ENCODE assay signal across 8 cellular contexts in genomic region chr11:75388386-75389275, GRCh38. TPM values are rescaled to one million over a fixed set of nuclear protein-coding genes. Genes with fewer than 3 reads are reported as not detected.
DNase-seq lines count a peak whose midpoint lies in the region; ATAC-seq lines count a peak whose summit lies in the region.

No MANE protein-coding gene starts in this region.

- H3K9ac ChIP-seq in mesenchymal stem cell (ENCODE audit: low read length): peak overlapping the region; percentile 46

- no peak overlapping the region for H2BK120ac ChIP-seq in mesenchymal stem cell (ENCODE audit: low read depth, low read length)

- no peaks in the 10 kb centered on the region for H3K36me3 ChIP-seq in mesenchymal stem cell (ENCODE audit: control insufficient read depth in 1 of 2, insufficient read depth in 2 of 2, low read depth in 1 of 2, low read length in 2 of 2)

- peak overlapping the region in 1 of 2 experiments; percentile 93 for H2BK12ac ChIP-seq in mesenchymal stem cell (ENCODE audit: low read length in 2 of 2)

- peak overlapping the region; percentile 55 for H4K8ac ChIP-seq in mesenchymal stem cell (ENCODE audit: low read length)

- peaks cover 15% of the 10 kb centered on the region for H3K4me1 ChIP-seq in mesenchymal stem cell (ENCODE audit: control insufficient read depth, insufficient read depth, low read depth, low read length)

- H3K4ac ChIP-seq in mesenchymal stem cell (ENCODE audit: low read depth in 1 of 2, low read length in 2 of 2): peak overlapping the region in 1 of 2 experiments; percentile 32

- H2AK5ac ChIP-seq in mesenchymal stem cell (ENCODE audit: low read length, severe bottlenecking): peak overlapping the region; percentile 24

- peak overlapping the region; percentile 37 to 84 for H3K18ac ChIP-seq in mesenchymal stem cell (ENCODE audit: low read depth in 1 of 2, low read length in 2 of 2)

- H3K9me3 ChIP-seq in mesenchymal stem cell (ENCODE audit: control insufficient read depth, low read length): no peaks in the 10 kb centered on the region

- H2AFZ ChIP-seq in mesenchymal stem cell (ENCODE audit: low read depth, low read length): no peak overlapping the region

- no peak overlapping the region for H2BK5ac ChIP-seq in mesenchymal stem cell (ENCODE audit: low read depth, low read length, poor library complexity, severe bottlenecking)

- H3K4me3 ChIP-seq in mesenchymal stem cell (ENCODE audit: insufficient read depth in 1 of 2, low read depth in 1 of 2, low read length in 2 of 2): no peak overlapping the region

- no peak overlapping the region for H2BK15ac ChIP-seq in mesenchymal stem cell (ENCODE audit: low read depth, poor library complexity, severe bottlenecking)

- H3K14ac ChIP-seq in mesenchymal stem cell (ENCODE audit: low read length in 2 of 2): peak overlapping the region in 1 of 2 experiments; percentile 61

- peak; percentile 45 for DNase-seq in DMS 273 treated with DMSO at 0.1 percent for 48 hours (lab: John Stamatoyannopoulos, UW)
- peak; percentile 87 for DNase-seq in NCI-H748 treated with DMSO at 0.1 percent for 48 hours (lab: John Stamatoyannopoulos, UW)
- peak; percentile 34 to 73 for DNase-seq in activated CD4-positive, alpha-beta T cell treated with anti-CD3 and anti-CD28 coated beads, Interleukin-2, amount 50 U/mL, for 24 hours (ENCODE audit: low read depth in 1 of 2, low spot score in 1 of 2)
- DNase-seq in effector CD4-positive, alpha-beta T cell: peak; percentile 52
- DNase-seq in mesenchymal stem cell: peak; percentile 82
- peak; percentile 27 to 45 for DNase-seq in stimulated activated CD8-positive, alpha-beta memory T cell treated with anti-CD3 and anti-CD28 coated beads, Interleukin-2, amount 100 ng/mL, for 1 hour (ENCODE audit: low read depth in 2 of 2)

- H3K23ac ChIP-seq in mesenchymal stem cell (ENCODE audit: low read length in 2 of 2): no peak overlapping the region

- H4K91ac ChIP-seq in mesenchymal stem cell (ENCODE audit: low read length): no peak overlapping the region

- H3K27ac ChIP-seq in mesenchymal stem cell (ENCODE audit: low read length, poor library complexity, severe bottlenecking): peak overlapping the region; percentile 4

- no peaks in the 10 kb centered on the region for H3K27me3 ChIP-seq in mesenchymal stem cell (ENCODE audit: control insufficient read depth in 1 of 2, insufficient read depth in 1 of 2, low read length in 2 of 2)

- 33% methylated on average over 8 of the region's 9 CpGs for WGBS in mesenchymal stem cell

- peak; percentile 40 for ATAC-seq in HG03432 (IDR thresholded peaks at IDR 0.05; ENCODE audit: unreplicated experiment)
- no peak for ATAC-seq in HG02852 (IDR thresholded peaks at IDR 0.05; ENCODE audit: unreplicated experiment)

- no peaks in the 10 kb centered on the region for H3K79me1 ChIP-seq in mesenchymal stem cell (replicated peaks; ENCODE audit: low read length, poor library complexity, severe bottlenecking)

- peak overlapping the region; percentile 40 for H3K4me2 ChIP-seq in mesenchymal stem cell (ENCODE audit: low read length, poor library complexity, severe bottlenecking)

RNA-seq across cellular contexts. Expression of gene RPS3, which starts 10.7 kb away (rescaled TPM):
- polyA plus RNA-seq in mesenchymal stem cell (2013, experiment 1 of 2): 4,029 TPM
- 4,151 TPM for polyA plus RNA-seq in mesenchymal stem cell (2013, experiment 2 of 2)

RNA-seq across cellular contexts. Expression of gene ARRB1, which starts 37.2 kb away (rescaled TPM):
- 65.2 TPM for polyA plus RNA-seq in mesenchymal stem cell (2013, experiment 1 of 2)
- 64.4 TPM for polyA plus RNA-seq in mesenchymal stem cell (2013, experiment 2 of 2)

RNA-seq across cellular contexts. Expression of gene KLHL35, which starts 44.4 kb away (rescaled TPM):
- polyA plus RNA-seq in mesenchymal stem cell (2013, experiment 1 of 2): 0.26 TPM
- 0.34 TPM for polyA plus RNA-seq in mesenchymal stem cell (2013, experiment 2 of 2)

Comparison
In these comparisons a context has a peak if more than half of its experiments do, and no peak if none do; other contexts are left out.
1. DNase-seq: peak in every context shown above with its lines; median percentile 87 in NCI-H748 treated with DMSO at 0.1 percent for 48 hours; 82 in mesenchymal stem cell; 54 in activated CD4-positive, alpha-beta T cell treated with anti-CD3 and anti-CD28 coated beads, Interleukin-2, amount 50 U/mL, for 24 hours; 52 in effector CD4-positive, alpha-beta T cell; 45 in DMS 273 treated with DMSO at 0.1 percent for 48 hours; 36 in stimulated activated CD8-positive, alpha-beta memory T cell treated with anti-CD3 and anti-CD28 coated beads, Interleukin-2, amount 100 ng/mL, for 1 hour.